ENCODE assay signal across 22 cellular contexts in the genomic region with DNA sequence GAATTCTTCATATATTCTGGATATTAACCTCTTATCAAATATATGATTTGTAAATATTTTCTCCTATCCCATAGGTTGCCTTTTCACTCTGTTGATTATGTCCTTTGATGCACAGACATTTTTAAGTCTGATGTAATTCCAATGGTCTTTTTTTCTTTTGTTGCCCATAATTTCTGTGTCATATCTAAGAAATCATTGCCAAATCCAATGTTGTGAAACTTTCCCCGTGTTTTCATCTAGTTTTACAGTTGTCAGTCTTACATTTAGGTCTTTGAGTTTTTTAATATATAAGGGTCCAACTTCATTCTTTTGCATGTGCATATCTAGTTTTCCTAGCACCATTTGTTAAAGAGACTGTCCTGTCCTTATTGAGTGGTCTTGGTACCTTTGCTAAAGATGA.
"Had no signal": no experiment of that assay in that cellular context is flagged by ENCODE, and none has a peak within 500 bp of the region (broad histone marks: within the 10 kb centered on the region; RNA-seq: fewer than 3 reads in every experiment).

No MANE protein-coding gene starts in this region.

- H3K27me3 ChIP-seq: heart left ventricle, neutrophil, pancreas, right atrium auricular region, upper lobe of left lung had no signal

- H3K4me1 ChIP-seq: psoas muscle had no signal

- H3K27ac ChIP-seq: pancreas, psoas muscle, upper lobe of left lung had no signal

- H3K4me3 ChIP-seq: heart left ventricle, pancreas, psoas muscle, right atrium auricular region, upper lobe of left lung had no signal

- ATAC-seq: activated T-cell treated with anti-CD3 and anti-CD28 coated beads, Interleukin-2, amount 50 U/mL, for 4 hours; natural killer cell treated with Interleukin-12 subunit alpha and Interleukin-12 subunit beta and Interleukin-15 and Interleukin-18, amount 100 ng/mL, for 72 hours; stimulated activated naive CD8-positive, alpha-beta T cell treated with anti-CD3 and anti-CD28 coated beads, Interleukin-15, Interleukin-2, amounts not matched to agents 100 U/mL and 50 U/mL, for 24 hours had no signal

- H3K9me3 ChIP-seq: neutrophil, pancreas, psoas muscle, right atrium auricular region, upper lobe of left lung had no signal

- DNase-seq: activated CD4-positive, alpha-beta T cell treated with anti-CD3 and anti-CD28 coated beads, Interleukin-2, amount 50 U/mL, for 4 hours; activated CD8-positive, alpha-beta memory T cell treated with anti-CD3 and anti-CD28 coated beads, Interleukin-2, amount 50 U/mL, for 48 hours; activated naive CD4-positive, alpha-beta T cell; activated naive CD8-positive, alpha-beta T cell treated with anti-CD3 and anti-CD28 coated beads for 36 hours; activated T-cell treated with anti-CD3 and anti-CD28 coated beads, Interleukin-2, amount 50 U/mL, for 4 hours; amygdala; cerebellar nuclear complex; cortex of kidney; endodermal cell; heart left ventricle; islet precursor cell; left cardiac atrium; pancreas; psoas muscle; stimulated activated CD4-positive, alpha-beta T cell treated with anti-CD3 and anti-CD28 coated beads, Interleukin-12 subunit alpha, Interleukin-12 subunit beta, amount 100 ng/mL, for 4 hours; stimulated activated CD4-positive, alpha-beta T cell treated with anti-CD3 and anti-CD28 coated beads, Interleukin-4, amount 100 ng/mL, for 4 hours; stimulated activated naive CD8-positive, alpha-beta T cell treated with anti-CD3 and anti-CD28 coated beads, Interleukin-15, Interleukin-2, amounts not matched to agents 100 U/mL and 50 U/mL, for 24 hours; T-helper 1 cell; upper lobe of left lung had no signal
